ENCODE assay signal across 8 cellular contexts in the genomic region with DNA sequence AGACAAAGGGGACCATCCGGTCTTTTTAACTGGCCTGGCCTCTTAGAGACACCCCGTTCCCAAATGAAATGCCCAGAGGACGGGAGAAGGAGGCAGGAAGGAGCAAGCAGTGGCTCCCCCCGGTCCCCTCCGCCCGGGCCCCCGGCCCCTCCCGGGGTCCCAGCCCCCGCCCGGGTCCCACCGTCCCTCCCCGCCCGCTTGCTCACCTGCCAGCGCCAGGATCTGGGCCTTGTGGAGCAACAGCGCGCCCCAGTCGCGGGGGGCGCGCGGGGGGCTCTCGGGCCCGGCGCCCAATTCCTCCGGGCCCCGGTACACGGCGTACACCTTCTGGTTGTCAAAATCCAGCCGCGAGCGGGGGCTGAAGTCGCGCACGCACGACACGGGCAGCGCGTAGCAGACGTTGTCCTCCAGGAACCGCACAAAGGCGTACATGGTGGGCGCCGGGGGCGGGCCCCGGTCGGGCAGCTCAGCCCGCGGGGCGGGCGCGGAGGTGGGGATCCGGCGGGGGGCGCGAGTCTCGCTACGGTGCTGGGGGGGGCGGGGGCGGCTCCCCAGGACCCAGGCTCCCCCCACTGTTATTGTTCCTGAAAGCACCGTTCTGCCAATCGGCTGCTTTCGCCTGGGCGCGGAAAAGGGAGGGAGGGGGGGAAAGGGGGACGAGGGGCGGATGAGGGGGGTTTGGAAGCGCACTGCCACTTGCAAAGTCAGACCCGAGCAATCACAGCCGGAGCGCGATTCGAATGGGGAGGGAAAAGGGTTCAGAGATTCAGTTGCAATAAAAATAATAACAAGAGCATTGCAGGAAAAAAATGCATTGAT. TPM values are rescaled to one million over a fixed set of nuclear protein-coding genes. Genes with fewer than 3 reads are reported as not detected.
A peak's percentile ranks its signal among the peaks of the same experiment; 100 is the strongest.
DNase-seq lines count a peak whose midpoint lies in the region; ATAC-seq and TF ChIP-seq lines count a peak whose summit lies in the region.

A gene with protein sequence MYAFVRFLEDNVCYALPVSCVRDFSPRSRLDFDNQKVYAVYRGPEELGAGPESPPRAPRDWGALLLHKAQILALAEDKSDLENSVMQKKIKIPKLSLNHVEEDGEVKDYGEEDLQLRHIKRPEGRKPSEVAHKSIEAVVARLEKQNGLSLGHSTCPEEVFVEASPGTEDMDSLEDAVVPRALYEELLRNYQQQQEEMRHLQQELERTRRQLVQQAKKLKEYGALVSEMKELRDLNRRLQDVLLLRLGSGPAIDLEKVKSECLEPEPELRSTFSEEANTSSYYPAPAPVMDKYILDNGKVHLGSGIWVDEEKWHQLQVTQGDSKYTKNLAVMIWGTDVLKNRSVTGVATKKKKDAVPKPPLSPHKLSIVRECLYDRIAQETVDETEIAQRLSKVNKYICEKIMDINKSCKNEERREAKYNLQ (minus strand): TSS at position 492 of the 819 bp plus-strand sequence. CDS start 60 bp downstream, at position 432.

- H3K27ac Mint-ChIP-seq in natural killer cell = peak within 1 kb of the TSS; percentile 8 to 70
- H3K27ac Mint-ChIP-seq in stimulated activated memory B cell treated with anti-CD40 and anti-IgM and Interleukin-4, amounts not matched to agents 10 μg/mL and 1 μg/mL and 100 μg/mL, for 72 hours = peak within 1 kb of the TSS; percentile 91

- H3K4me1 Mint-ChIP-seq in natural killer cell = peaks cover 7 to 20% of the 10 kb centered on the region in 2 donors
- peaks cover 60% of the 10 kb centered on the region for H3K4me1 Mint-ChIP-seq in stimulated activated memory B cell treated with anti-CD40 and anti-IgM and Interleukin-4, amounts not matched to agents 10 μg/mL and 1 μg/mL and 100 μg/mL, for 72 hours

- ATAC-seq in GM19452 (IDR thresholded peaks at IDR 0.05; ENCODE audit: unreplicated experiment) (peak; percentile 43), natural killer cell (peak; percentile 72 to 78 (median 78)), HG02610 (IDR thresholded peaks at IDR 0.05; ENCODE audit: unreplicated experiment) (no peak)
- peak; percentile 83 for ATAC-seq in stimulated activated memory B cell treated with anti-CD40 and anti-IgM and Interleukin-4, amounts not matched to agents 10 μg/mL and 1 μg/mL and 100 μg/mL, for 72 hours

- no peaks in the 10 kb centered on the region for H3K9me3 Mint-ChIP-seq in natural killer cell
- no peaks in the 10 kb centered on the region for H3K9me3 Mint-ChIP-seq in stimulated activated memory B cell treated with anti-CD40 and anti-IgM and Interleukin-4, amounts not matched to agents 10 μg/mL and 1 μg/mL and 100 μg/mL, for 72 hours

- peaks cover 12 to 18% of the 10 kb centered on the region in 2 donors for H3K27me3 Mint-ChIP-seq in natural killer cell (ENCODE audit: low read depth in 2 of 2)
- no peaks in the 10 kb centered on the region for H3K27me3 Mint-ChIP-seq in stimulated activated memory B cell treated with anti-CD40 and anti-IgM and Interleukin-4, amounts not matched to agents 10 μg/mL and 1 μg/mL and 100 μg/mL, for 72 hours

- DNase-seq in NCI-H2196 treated with DMSO at 0.1 percent for 48 hours (lab: John Stamatoyannopoulos, UW; ENCODE audit: unreplicated experiment) = peak; percentile 21
- DNase-seq in activated CD8-positive, alpha-beta memory T cell treated with anti-CD3 and anti-CD28 coated beads, Interleukin-2, amount 50 U/mL, for 48 hours = peak; percentile 79
- DNase-seq in fibroblast of mammary gland (ENCODE audit: low read depth) = no peak
- peak; percentile 21 for DNase-seq in natural killer cell
- no peak for DNase-seq in NAMALWA (ENCODE audit: low spot score)

- H3K36me3 Mint-ChIP-seq in natural killer cell = no peaks in the 10 kb centered on the region
- peaks cover 9% of the 10 kb centered on the region for H3K36me3 Mint-ChIP-seq in stimulated activated memory B cell treated with anti-CD40 and anti-IgM and Interleukin-4, amounts not matched to agents 10 μg/mL and 1 μg/mL and 100 μg/mL, for 72 hours

- intact Hi-C loops in natural killer cell (cut with micrococcal nuclease) = no loop called here

- peak within 1 kb of the TSS; percentile 16 for H3K4me3 ChIP-seq in fibroblast of mammary gland (ENCODE audit: control insufficient read depth, low read depth, low read length)

- H3K4me3 Mint-ChIP-seq in natural killer cell = peak within 1 kb of the TSS; percentile 92
- peak within 1 kb of the TSS; percentile 94 for H3K4me3 Mint-ChIP-seq in stimulated activated memory B cell treated with anti-CD40 and anti-IgM and Interleukin-4, amounts not matched to agents 10 μg/mL and 1 μg/mL and 100 μg/mL, for 72 hours

- TF ChIP-seq CTCF in fibroblast of mammary gland (conservative IDR thresholded peaks at IDR 0.05; ENCODE audit: control insufficient read depth, insufficient read depth, low read depth, low read length) = no peak
- no peak for TF ChIP-seq CTCF in natural killer cell (IDR thresholded peaks at IDR 0.05)

RNA-seq across cellular contexts. Expression of the gene that starts here (rescaled TPM):
- total RNA-seq in natural killer cell = 1 to 10 TPM; 1.2 to 5.1 (median 2.6) TPM

Comparison
In these comparisons a context has a peak if more than half of its experiments do, and no peak if none do; other contexts are left out.
1. DNase-seq: peak in NCI-H2196 treated with DMSO at 0.1 percent for 48 hours (single experiment), activated CD8-positive, alpha-beta memory T cell treated with anti-CD3 and anti-CD28 coated beads, Interleukin-2, amount 50 U/mL, for 48 hours (single experiment) and natural killer cell (single experiment); none in fibroblast of mammary gland (single experiment) and NAMALWA (single experiment).